20 cellular contexts compared by ENCODE assay signal in genomic region chr9:90132866-90133265, GRCh38.
DNase-seq lines count a peak whose midpoint lies in the region; ATAC-seq lines count a peak whose summit lies in the region.
"Had no signal": no experiment of that assay in that cellular context is flagged by ENCODE, and none has a peak within 500 bp of the region (broad histone marks: within the 10 kb centered on the region; RNA-seq: fewer than 3 reads in every experiment).

No MANE protein-coding gene starts in this region.

- DNase-seq in NCI-H146 (lab: John Stamatoyannopoulos, UW), result peak; percentile 1
- no peak for DNase-seq in NCI-H146 treated with DMSO at 0.1 percent for 48 hours (lab: John Stamatoyannopoulos, UW; ENCODE audit: unreplicated experiment)
- DNase-seq in NCI-H2227 (lab: John Stamatoyannopoulos, UW; ENCODE audit: unreplicated experiment), result peak; percentile 35
- DNase-seq in NCI-H69 (lab: John Stamatoyannopoulos, UW), result peak; percentile 75
- DNase-seq in left kidney (ENCODE audit: low read depth, low spot score), result peak; percentile 22
- no peak for DNase-seq in NCI-H1092 treated with DMSO at 0.1 percent for 48 hours (lab: John Stamatoyannopoulos, UW)
- DNase-seq: AML-193; CD4-positive, alpha-beta memory T cell; CD4-positive, CD25-positive, alpha-beta regulatory T cell; CD8-positive, alpha-beta memory T cell; COR-L47; DMS 273 treated with DMSO at 0.1 percent for 48 hours; DMS153; DMS53; DMS79; DND-41; EL; GDM1 had no signal

- ATAC-seq in GM21423 (IDR thresholded peaks at IDR 0.05; ENCODE audit: unreplicated experiment), result no peak
- ATAC-seq: A549 had no signal

Comparison
In these comparisons a context has a peak if more than half of its experiments do, and no peak if none do; other contexts are left out.
1. DNase-seq: peak in NCI-H146 (single experiment), NCI-H2227 (single experiment), NCI-H69 (single experiment) and left kidney (single experiment); none in NCI-H146 treated with DMSO at 0.1 percent for 48 hours (single experiment) and NCI-H1092 treated with DMSO at 0.1 percent for 48 hours (single experiment).